Comparison of ENCODE assay signal across 8 cellular contexts in the genomic region with DNA sequence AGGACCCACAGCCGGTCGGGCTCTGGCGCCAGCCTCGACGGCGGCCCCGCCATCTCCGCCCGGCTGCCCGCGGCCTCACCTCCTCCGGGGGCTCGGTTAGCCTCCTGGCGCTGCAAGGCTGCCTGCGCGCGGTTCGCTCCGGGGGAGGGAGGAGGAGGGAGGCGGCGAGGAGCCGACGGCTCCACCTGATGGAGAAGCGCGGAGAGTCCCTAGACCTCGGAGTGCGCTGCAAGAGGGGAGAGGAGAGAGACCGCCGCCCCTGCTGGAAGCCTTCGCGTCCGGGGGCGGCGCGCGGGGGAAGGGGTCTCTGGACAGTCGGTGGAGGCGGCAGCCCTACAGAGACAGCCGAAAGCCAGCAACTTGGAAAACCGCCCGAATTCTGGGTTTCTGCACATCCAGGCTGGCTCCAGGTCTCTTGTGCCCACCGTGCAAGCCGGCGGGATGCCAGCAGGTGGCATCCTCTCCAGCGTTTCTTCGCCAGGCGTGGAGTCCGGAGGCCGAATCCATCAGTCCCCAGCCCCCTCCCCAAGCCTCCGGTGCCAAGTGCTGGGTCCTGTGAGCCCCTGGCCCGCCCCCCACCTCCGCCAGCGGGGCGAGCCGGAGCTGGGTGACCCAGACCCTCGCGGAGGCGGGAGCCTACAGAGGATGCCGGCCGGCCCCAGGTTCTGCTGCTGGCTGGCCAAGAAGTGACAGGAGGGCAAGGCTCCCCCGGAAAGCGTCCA. TPM values are rescaled to one million over a fixed set of nuclear protein-coding genes. Genes with fewer than 3 reads are reported as not detected.
A peak's percentile ranks its signal among the peaks of the same experiment; 100 is the strongest.
DNase-seq lines count a peak whose midpoint lies in the region; ATAC-seq and TF ChIP-seq lines count a peak whose summit lies in the region.

No MANE protein-coding gene starts in this region.

- intact Hi-C loops in Right ventricle myocardium superior (cut with DNase I) (no loop called here), cardiac septum (cut with DNase I) (no loop called here), psoas muscle (cut with DNase I) (no loop called here)

- H3K4me3 ChIP-seq in fibroblast of lung (replicated peaks in 1 of 4; ENCODE audit: control extremely low read depth in 1 of 4, insufficient read depth in 1 of 4, low read depth in 3 of 4, low read length in 4 of 4), result peak overlapping the region in 3 of 4 experiments; percentile 40 to 58 (median 44)
- no peak overlapping the region for H3K4me3 ChIP-seq in psoas muscle

- peaks cover 12% of the 10 kb centered on the region for H3K79me2 ChIP-seq in fibroblast of lung (ENCODE audit: control insufficient read depth, insufficient read depth, low read length)

- H3K9me3 ChIP-seq in fibroblast of lung (ENCODE audit: control insufficient read depth, insufficient read depth, low read depth, low read length) (no peaks in the 10 kb centered on the region), psoas muscle (no peaks in the 10 kb centered on the region)

- TF ChIP-seq CTCF in fibroblast of lung (conservative IDR thresholded peaks at IDR 0.05 in 1 of 2, IDR thresholded peaks at IDR 0.05 in 1 of 2; ENCODE audit: low read depth in 1 of 2, low read length in 2 of 2) (peak; percentile 7 to 32), omental fat pad (IDR thresholded peaks at IDR 0.05) (no peak), psoas muscle (IDR thresholded peaks at IDR 0.05) (no peak)

- H2AFZ ChIP-seq in fibroblast of lung (ENCODE audit: low read length), result peak overlapping the region; percentile 66

- peak overlapping the region; percentile 70 for H3K4me2 ChIP-seq in fibroblast of lung (ENCODE audit: extremely low read depth, insufficient read depth, low read length)

- H3K4me1 ChIP-seq in fibroblast of lung (ENCODE audit: control insufficient read depth, extremely low read depth, insufficient read depth, low read length) (peaks cover 5% of the 10 kb centered on the region), psoas muscle (no peaks in the 10 kb centered on the region)

- H3K27ac ChIP-seq in fibroblast of lung (ENCODE audit: insufficient read depth, low read length) (no peak overlapping the region), psoas muscle (no peak overlapping the region)

- H4K20me1 ChIP-seq in fibroblast of lung (ENCODE audit: control insufficient read depth, extremely low read depth, insufficient read depth, low read length), result no peaks in the 10 kb centered on the region

- H3K36me3 ChIP-seq in fibroblast of lung (ENCODE audit: control insufficient read depth, insufficient read depth, low read length) (no peaks in the 10 kb centered on the region), psoas muscle (ENCODE audit: insufficient read depth in 1 of 2, low read depth in 1 of 2) (no peaks in the 10 kb centered on the region)

- ATAC-seq in Right ventricle myocardium superior (ENCODE audit: poor library complexity) (peak; percentile 27), omental fat pad (ENCODE audit: low FRiP score) (peak; percentile 71), psoas muscle (no peak), esophagus mucosa (no peak), HG03025 (IDR thresholded peaks at IDR 0.05; ENCODE audit: low FRiP score, unreplicated experiment) (no peak)

- DNase-seq in Right ventricle myocardium superior, result no peak
- no peak for DNase-seq in cardiac septum (ENCODE audit: low spot score)
- DNase-seq in NCI-H748 (lab: John Stamatoyannopoulos, UW; ENCODE audit: unreplicated experiment), result peak; percentile 85
- DNase-seq in fibroblast of lung (ENCODE audit: low read depth in 2 of 2), result peak; percentile 5 to 72
- DNase-seq in omental fat pad (ENCODE audit: low spot score), result no peak
- DNase-seq in psoas muscle, result no peak

- WGBS in psoas muscle, 3 donors, result 2 to 5% (median 3%) methylated on average over 38 to 62 of the region's 62 CpGs

- H3K27me3 ChIP-seq in fibroblast of lung (ENCODE audit: control insufficient read depth, insufficient read depth, low read length) (no peaks in the 10 kb centered on the region), psoas muscle (ENCODE audit: insufficient read depth in 3 of 3, low read length in 2 of 3) (peaks cover 4 to 68% (median 18%) of the 10 kb centered on the region in 3 donors)

- peak overlapping the region; percentile 27 for H3K9ac ChIP-seq in fibroblast of lung (ENCODE audit: insufficient read depth, low read length)

RNA-seq across cellular contexts. Expression of gene KIRREL3, which starts 2.9 kb away (rescaled TPM):
- 0.08 TPM for total RNA-seq in Right ventricle myocardium superior
- total RNA-seq in cardiac septum, result 0.30 TPM
- total RNA-seq in fibroblast of lung, result 0.26 and 2.8 TPM in 2 replicates
- polyA plus RNA-seq in fibroblast of lung, result 1.8 and 6.1 TPM in 2 replicates
- polyA plus RNA-seq in fibroblast of lung (2012), result 5.2 and 11.3 TPM in 2 replicates
- 8.4 and 14.2 TPM in 2 replicates for polyA minus RNA-seq in fibroblast of lung (ENCODE audit: low replicate concordance)
- under 1 TPM in 2 of 4 donors, not detected in 2; 0.09 to 0.60 TPM for total RNA-seq in omental fat pad
- not detected for total RNA-seq in psoas muscle
- polyA plus RNA-seq in psoas muscle, result under 1 TPM in 1 of 3 donors, not detected in 2; 0.04 TPM
- total RNA-seq in esophagus mucosa, result 0.36 TPM

Comparison
In these comparisons a context has a peak if more than half of its experiments do, and no peak if none do; other contexts are left out.
1. ATAC-seq: peak in Right ventricle myocardium superior (single experiment) and omental fat pad (single experiment); none in psoas muscle (0 of 4), esophagus mucosa (single experiment) and HG03025 (single experiment).
2. DNase-seq: peak in NCI-H748 (single experiment) and fibroblast of lung (2 of 2); none in Right ventricle myocardium superior (single experiment), cardiac septum (single experiment), omental fat pad (single experiment) and psoas muscle (0 of 2).
3. CTCF ChIP-seq: peak in fibroblast of lung (2 of 2); none in omental fat pad (0 of 3) and psoas muscle (single experiment).